In genomic region chr2:206642075-206643025, GRCh38 we compare ENCODE assay signal across 10 cellular contexts. TPM values are rescaled to one million over a fixed set of nuclear protein-coding genes. Genes with fewer than 3 reads are reported as not detected.
DNase-seq lines count a peak whose midpoint lies in the region; ATAC-seq lines count a peak whose summit lies in the region.
"Had no signal": no experiment of that assay in that cellular context is flagged by ENCODE, and none has a peak within 500 bp of the region (broad histone marks: within the 10 kb centered on the region; RNA-seq: fewer than 3 reads in every experiment).

Gene FAM237A (plus strand): TSS chr2:206642487. CDS start chr2:206644237, 1,750 bp downstream.

- H2BK15ac ChIP-seq in mesenchymal stem cell (ENCODE audit: low read depth, poor library complexity, severe bottlenecking) = no peak within 1 kb of the TSS

- H3K27me3 ChIP-seq in mesenchymal stem cell (ENCODE audit: control insufficient read depth in 1 of 2, insufficient read depth in 1 of 2, low read length in 2 of 2) = peaks cover 22 to 25% of the 10 kb centered on the region in 2 experiments

- DNase-seq in NCI-H1092 treated with DMSO at 0.1 percent for 48 hours (lab: John Stamatoyannopoulos, UW) (peak; percentile 1), NCI-H1092 (lab: John Stamatoyannopoulos, UW) (no peak), NCI-H2227 (lab: John Stamatoyannopoulos, UW; ENCODE audit: unreplicated experiment) (peak; percentile 63), dermis microvascular lymphatic vessel endothelial cell (ENCODE audit: low read depth in 2 of 2) (peak; percentile 28 to 65), mesenchymal stem cell (peak; percentile 69), NCI-H1105 (lab: John Stamatoyannopoulos, UW) (no peak), NOMO-1 treated with dmso at 0.1 percent for 144 hours (lab: John Stamatoyannopoulos, UW; ENCODE audit: unreplicated experiment) (no peak)

- no peak within 1 kb of the TSS for H3K14ac ChIP-seq in mesenchymal stem cell (ENCODE audit: low read length in 2 of 2)

- H3K4me1 ChIP-seq in mesenchymal stem cell (ENCODE audit: control insufficient read depth, insufficient read depth, low read depth, low read length) = peaks cover 6% of the 10 kb centered on the region

- H3K23ac ChIP-seq in mesenchymal stem cell (ENCODE audit: low read length in 2 of 2) = no peak within 1 kb of the TSS

- no peak within 1 kb of the TSS for H4K91ac ChIP-seq in mesenchymal stem cell (ENCODE audit: low read length)

- H3K4me3 ChIP-seq in mesenchymal stem cell (ENCODE audit: insufficient read depth in 1 of 2, low read depth in 1 of 2, low read length in 2 of 2) = no peak within 1 kb of the TSS
- H3K4me3 ChIP-seq: skin epidermis had no signal

- H3K9ac ChIP-seq in mesenchymal stem cell (ENCODE audit: low read length) = no peak within 1 kb of the TSS

- no peak within 1 kb of the TSS for H2BK12ac ChIP-seq in mesenchymal stem cell (ENCODE audit: low read length in 2 of 2)

- H3K4me2 ChIP-seq in mesenchymal stem cell (ENCODE audit: low read length, poor library complexity, severe bottlenecking) = no peak within 1 kb of the TSS

- H3K4ac ChIP-seq in mesenchymal stem cell (ENCODE audit: low read depth in 1 of 2, low read length in 2 of 2) = no peak within 1 kb of the TSS

- no peak within 1 kb of the TSS for H4K8ac ChIP-seq in mesenchymal stem cell (ENCODE audit: low read length)

- H3K9me3 ChIP-seq in mesenchymal stem cell (ENCODE audit: control insufficient read depth, low read length) = peaks cover 8% of the 10 kb centered on the region

- H2AFZ ChIP-seq in mesenchymal stem cell (ENCODE audit: low read depth, low read length) = no peak within 1 kb of the TSS

- no peaks in the 10 kb centered on the region for H3K36me3 ChIP-seq in mesenchymal stem cell (ENCODE audit: control insufficient read depth in 1 of 2, insufficient read depth in 2 of 2, low read depth in 1 of 2, low read length in 2 of 2)

- H3K79me1 ChIP-seq in mesenchymal stem cell (replicated peaks; ENCODE audit: low read length, poor library complexity, severe bottlenecking) = no peaks in the 10 kb centered on the region

- H2BK120ac ChIP-seq in mesenchymal stem cell (ENCODE audit: low read depth, low read length) = no peak within 1 kb of the TSS

- no peak within 1 kb of the TSS for H3K18ac ChIP-seq in mesenchymal stem cell (ENCODE audit: low read depth in 1 of 2, low read length in 2 of 2)

- WGBS in mesenchymal stem cell = 3% methylated on average over 52 of the region's 56 CpGs

- ATAC-seq in HG03457 (IDR thresholded peaks at IDR 0.05; ENCODE audit: unreplicated experiment) = no peak

- no peak within 1 kb of the TSS for H2AK5ac ChIP-seq in mesenchymal stem cell (ENCODE audit: low read length, severe bottlenecking)

- H3K27ac ChIP-seq in mesenchymal stem cell (ENCODE audit: low read length, poor library complexity, severe bottlenecking) = no peak within 1 kb of the TSS
- H3K27ac ChIP-seq: skin epidermis had no signal

- H2BK5ac ChIP-seq in mesenchymal stem cell (ENCODE audit: low read depth, low read length, poor library complexity, severe bottlenecking) = no peak within 1 kb of the TSS

RNA-seq across cellular contexts. Expression of gene FAM237A, which starts in this region (rescaled TPM):
- not detected in 2 replicates for total RNA-seq in dermis microvascular lymphatic vessel endothelial cell
- 0.44 TPM for polyA plus RNA-seq in mesenchymal stem cell (2013, experiment 1 of 2)
- 1.3 TPM for polyA plus RNA-seq in mesenchymal stem cell (2013, experiment 2 of 2)
- total RNA-seq: T-helper 1 cell treated with Interleukin-12 subunit alpha and Interleukin-12 subunit beta and Interleukin-4 antibody, amounts not matched to agents 30 ng/mL and 1 ng/mL, for 36 hours had no signal

Comparison
In these comparisons a context has a peak if more than half of its experiments do, and no peak if none do; other contexts are left out.
1. DNase-seq: peak in NCI-H1092 treated with DMSO at 0.1 percent for 48 hours (single experiment), NCI-H2227 (single experiment) and mesenchymal stem cell (single experiment); none in NCI-H1092 (single experiment), NCI-H1105 (single experiment) and NOMO-1 treated with dmso at 0.1 percent for 144 hours (single experiment).
2. Peak in DNase-seq in dermis microvascular lymphatic vessel endothelial cell; RNA of the gene not detected or under 1 TPM.